In the genomic region with DNA sequence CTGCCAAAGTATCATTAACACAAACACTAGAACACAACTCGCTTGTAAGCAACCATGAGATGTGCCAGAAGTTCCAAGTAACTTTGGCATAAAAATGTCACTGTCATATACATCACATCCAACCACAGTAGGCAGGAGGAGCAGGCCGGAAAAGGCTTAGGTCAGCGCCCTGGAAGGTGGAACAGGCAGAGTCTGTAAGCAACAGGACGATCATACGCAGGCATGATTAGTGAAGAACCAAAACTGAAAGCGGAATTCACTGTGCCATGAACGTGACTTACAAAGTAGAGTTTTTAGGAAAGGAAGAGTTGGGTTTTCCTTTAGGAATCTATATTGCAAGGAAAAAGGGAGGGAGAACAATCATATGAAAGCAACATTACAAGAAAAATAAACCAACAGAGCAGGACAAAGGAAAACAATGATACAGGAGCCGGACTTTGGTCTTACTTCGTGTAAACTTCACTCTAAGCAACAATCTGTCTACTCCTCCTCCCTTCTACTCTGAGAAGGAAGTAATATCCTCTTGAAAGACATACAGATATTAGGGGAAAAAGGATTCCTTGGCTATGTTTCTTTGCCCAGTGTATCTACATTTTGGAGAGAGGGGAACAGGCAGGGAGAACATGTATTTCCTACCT, we compare ENCODE assay signal across 8 cellular contexts. TPM values are rescaled to one million over a fixed set of nuclear protein-coding genes. Genes with fewer than 3 reads are reported as not detected.
DNase-seq lines count a peak whose midpoint lies in the region; ATAC-seq, FAIRE-seq and TF ChIP-seq lines count a peak whose summit lies in the region.

No MANE protein-coding gene starts in this region.

- no peak overlapping the region for H2AK5ac ChIP-seq in H9 (ENCODE audit: insufficient read length, low read length)

- H3K23ac ChIP-seq in H9 (ENCODE audit: insufficient read length, low read depth, low read length): no peak overlapping the region

- H3K4me2 ChIP-seq in H9 (ENCODE audit: insufficient read depth, insufficient read length, low read length): no peak overlapping the region

- no peaks in the 10 kb centered on the region for H3K9me3 Mint-ChIP-seq in H9

- peak overlapping the region in 1 of 3 experiments; percentile 85; a peak in 3 of 7 replicates for H3K27ac Mint-ChIP-seq in H9

- H3K79me2 ChIP-seq in H9 (ENCODE audit: insufficient read depth, low read length): peaks cover 5% of the 10 kb centered on the region; the same call in 1 of the 2 replicates

- no peak overlapping the region for H3K56ac ChIP-seq in H9 (ENCODE audit: insufficient read length, low read depth, low read length)

- no peak for FAIRE-seq in small intestine (lab: Jason Lieb, UNC)

- no peak overlapping the region for H2BK12ac ChIP-seq in H9 (ENCODE audit: insufficient read length, low read depth, low read length)

- no peak overlapping the region for H3K9ac ChIP-seq in H9 (ENCODE audit: extremely low read depth, insufficient read length, low read length)

- H2BK20ac ChIP-seq in H9 (ENCODE audit: low read depth, low read length, poor library complexity, severe bottlenecking): no peak overlapping the region

- no peak overlapping the region for H2AFZ ChIP-seq in H9 (ENCODE audit: low read length)

- H3T11ph ChIP-seq in H9 (ENCODE audit: low read length): no peak overlapping the region

- H3K36me3 Mint-ChIP-seq in H9 (ENCODE audit: insufficient read depth in 1 of 3, low read depth in 3 of 3): peaks cover 58 to 88% (median 77%) of the 10 kb centered on the region in 3 experiments

- H3K27me3 ChIP-seq in kidney epithelial cell (ENCODE audit: control insufficient read depth, insufficient read depth, low read length): no peaks in the 10 kb centered on the region
- H3K27me3 ChIP-seq in small intestine (ENCODE audit: control insufficient read depth in 2 of 2, insufficient read depth in 2 of 2, low read length in 2 of 2): no peaks in the 10 kb centered on the region
- no peaks in the 10 kb centered on the region for H3K27me3 ChIP-seq in H9 (ENCODE audit: insufficient read depth, low read length)

- H3K4me1 ChIP-seq in small intestine (ENCODE audit: control insufficient read depth in 2 of 2, insufficient read depth in 1 of 2, low read depth in 1 of 2, low read length in 1 of 2) (no peaks in the 10 kb centered on the region), H9 (ENCODE audit: insufficient read depth, low read length) (no peaks in the 10 kb centered on the region)

- H4K91ac ChIP-seq in H9 (ENCODE audit: insufficient read length, low read depth, low read length): no peak overlapping the region

- no peaks in the 10 kb centered on the region for H4K20me1 ChIP-seq in H9 (ENCODE audit: control insufficient read depth, insufficient read depth, insufficient read length)

- H2BK5ac ChIP-seq in H9 (ENCODE audit: insufficient read length, low read length): no peak overlapping the region

- H3K23me2 ChIP-seq in H9 (ENCODE audit: insufficient read length, low read depth, low read length, poor library complexity, severe bottlenecking): no peaks in the 10 kb centered on the region

- no peak overlapping the region for H4K8ac ChIP-seq in H9 (replicated peaks; ENCODE audit: insufficient read length, low read depth, low read length)

- H3K27ac ChIP-seq in small intestine (ENCODE audit: low read depth in 1 of 2, low read length in 1 of 2) (peak overlapping the region; percentile 83 to 92), H9 (ENCODE audit: insufficient read length, low read depth, low read length) (no peak overlapping the region)

- WGBS in small intestine, 3 donors: 11 to 27% (median 18%) methylated on average over 9 of the region's 9 CpGs
- WGBS in H9 (ENCODE audit: extremely low coverage, insufficient read length, low lambda C conversion rate): no CpG with 5 or more reads among the region's 9 CpGs

- H4K5ac ChIP-seq in H9 (ENCODE audit: insufficient read length, low read depth, low read length): no peak overlapping the region

- no peaks in the 10 kb centered on the region for H3K79me1 ChIP-seq in H9 (ENCODE audit: insufficient read depth, low read depth, low read length, poor library complexity, severe bottlenecking)

- peaks cover 2% of the 10 kb centered on the region for H3K36me3 ChIP-seq in kidney epithelial cell (ENCODE audit: control insufficient read depth, insufficient read depth, low read length)
- peaks cover 5 to 10% of the 10 kb centered on the region in 2 donors for H3K36me3 ChIP-seq in small intestine (ENCODE audit: control insufficient read depth in 2 of 2, insufficient read depth in 2 of 2, low read length in 2 of 2)

- no peaks in the 10 kb centered on the region for H3K9me3 ChIP-seq in small intestine (ENCODE audit: control insufficient read depth, low read depth)
- no peaks in the 10 kb centered on the region for H3K9me3 ChIP-seq in H9 (ENCODE audit: control insufficient read depth, low read depth, low read length)

- H2BK120ac ChIP-seq in H9 (ENCODE audit: low read depth, low read length, poor library complexity, severe bottlenecking): no peak overlapping the region

- H3K18ac ChIP-seq in H9 (ENCODE audit: insufficient read length, low read depth, low read length): no peak overlapping the region

- DNase-seq in HT-29 (ENCODE audit: low spot score) (peak; percentile 29), astrocyte of the spinal cord (ENCODE audit: low read depth, low spot score) (peak; percentile 29), kidney epithelial cell (ENCODE audit: low read depth) (peak; percentile 5), small intestine (peak; percentile 85), HuH-7 (ENCODE audit: low spot score) (no peak), H9 (no peak)

- H3K4me3 ChIP-seq in astrocyte of the spinal cord (ENCODE audit: low read depth, low read length): no peak overlapping the region
- no peak overlapping the region for H3K4me3 ChIP-seq in kidney epithelial cell (ENCODE audit: low read depth, low read length)
- H3K4me3 ChIP-seq in small intestine (ENCODE audit: low read depth in 1 of 2, low read length in 2 of 2): peak overlapping the region in 1 of 2 donors; percentile 21

- in situ Hi-C loops in astrocyte of the spinal cord (cut with HindIII; ENCODE audit: low sequenced_read_pairs): no loop called here

- H3K4me3 Mint-ChIP-seq in H9: no peak overlapping the region; a peak in 1 of 5 replicates

- no peak overlapping the region for H3K14ac ChIP-seq in H9 (ENCODE audit: insufficient read depth, low read length)

- ATAC-seq in HG03520 (IDR thresholded peaks at IDR 0.05; ENCODE audit: unreplicated experiment): no peak
- no peak for ATAC-seq in GM18870 (IDR thresholded peaks at IDR 0.05; ENCODE audit: unreplicated experiment)

- H2BK15ac ChIP-seq in H9 (ENCODE audit: low read depth, low read length): no peak overlapping the region

- H3K27me3 Mint-ChIP-seq in H9 (ENCODE audit: low read depth): no peaks in the 10 kb centered on the region

- H3K4ac ChIP-seq in H9 (ENCODE audit: low read depth, low read length): no peak overlapping the region

- H3K4me1 Mint-ChIP-seq in H9: peaks cover 28 to 31% of the 10 kb centered on the region in 2 experiments

- TF ChIP-seq CTCF in astrocyte of the spinal cord (IDR thresholded peaks at IDR 0.05; ENCODE audit: low read depth, low read length) (no peak), kidney epithelial cell (IDR thresholded peaks at IDR 0.05; ENCODE audit: insufficient read depth, low read length, poor library complexity, severe bottlenecking) (no peak), H9 (conservative IDR thresholded peaks at IDR 0.05) (no peak)

RNA-seq across cellular contexts. Expression of a gene that starts 52.2 kb away (rescaled TPM):
- total RNA-seq in HT-29 (2014; rRNA removed; shearing (Covaris generic)): 166 and 190 TPM in 2 replicates
- total RNA-seq in kidney epithelial cell (843 and 1,032 TPM in 2 replicates), H9 (2021) (1,282 and 1,294 TPM in 2 replicates)
- polyA plus RNA-seq in small intestine: 100 to 1,000 TPM; 235 to 390 (median 253) TPM

Comparison
In these comparisons a context has a peak if more than half of its experiments do, and no peak if none do; other contexts are left out.
1. DNase-seq: peak in HT-29 (single experiment), astrocyte of the spinal cord (single experiment), kidney epithelial cell (single experiment) and small intestine (single experiment); none in HuH-7 (single experiment) and H9 (single experiment).